ENCODE assay signal across 8 cellular contexts in the genomic region with DNA sequence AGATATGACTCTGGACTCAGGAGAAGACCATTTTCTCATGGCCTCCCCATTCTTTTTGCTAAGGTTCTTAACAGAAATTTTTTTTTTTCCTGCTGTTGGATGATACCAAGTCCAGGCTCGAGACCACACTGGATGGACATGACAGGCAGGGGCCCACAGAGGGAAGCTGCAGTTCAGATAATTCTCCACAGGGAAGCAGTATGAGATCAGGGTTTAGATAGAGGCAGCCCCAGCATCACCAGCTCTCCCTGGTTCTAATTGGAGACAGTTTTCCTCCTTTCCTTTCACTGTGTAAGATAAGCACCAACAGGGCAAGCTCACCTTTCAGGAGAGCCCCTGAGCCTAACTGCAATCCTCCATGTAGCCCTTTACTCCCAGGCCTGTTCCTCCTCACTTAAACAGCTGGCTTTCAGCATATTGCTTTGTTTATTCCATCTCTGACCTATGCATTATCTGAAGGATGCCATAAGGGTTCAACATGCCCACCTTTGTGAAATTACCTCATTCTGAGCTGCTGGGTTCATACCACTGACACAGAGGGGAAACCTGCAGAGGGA.
DNase-seq lines count a peak whose midpoint lies in the region; ATAC-seq and TF ChIP-seq lines count a peak whose summit lies in the region.

No MANE protein-coding gene starts in this region.

- no peak for DNase-seq in activated CD8-positive, alpha-beta T cell treated with anti-CD3 and anti-CD28 coated beads for 36 hours
- DNase-seq in activated CD8-positive, alpha-beta T cell treated with anti-CD3 and anti-CD28 coated beads, Interleukin-2, amount 10 ng/mL, durations not matched to agents 7 days and 5 days = no peak
- DNase-seq in NCI-H187 treated with DMSO at 0.1 percent for 48 hours (lab: John Stamatoyannopoulos, UW) (peak; percentile 50), WTC11 (ENCODE audit: low spot score) (peak; percentile 49), right lobe of liver (no peak), T-helper 1 cell (no peak)
- no peak for DNase-seq in stimulated activated CD4-positive, alpha-beta T cell treated with anti-CD3 and anti-CD28 coated beads, Interleukin-4, amount 100 ng/mL, for 1 hour
- DNase-seq in activated CD4-positive, CD25-positive, alpha-beta regulatory T cell (lab: John Stamatoyannopoulos, UW) = no peak

- WGBS in right lobe of liver (ENCODE audit: insufficient coverage, low coverage, low lambda C conversion rate, missing lambda C conversion rate) = 0% methylated on average over 1 of the region's 1 CpG

- POLR2A ChIA-PET in activated CD8-positive, alpha-beta T cell treated with anti-CD3 and anti-CD28 coated beads for 36 hours (lab: Charles Lee) = interaction anchor here (1.3 kb wide), 1 partner anchor 8 kb away, joined by 4 read pairs; no protein-coding TSS in a partner anchor
- POLR2A ChIA-PET in activated CD8-positive, alpha-beta T cell treated with anti-CD3 and anti-CD28 coated beads, Interleukin-2, amount 10 ng/mL, durations not matched to agents 7 days and 5 days (lab: Charles Lee) = interaction anchor here (0.6 kb wide), 2 partner anchors 271 to 399 kb away, joined by 3 read pairs; no protein-coding TSS in a partner anchor
- POLR2A ChIA-PET in WTC11 (lab: Charles Lee) = interaction anchor here (0.7 kb wide), 1 partner anchor 284 kb away, joined by 5 read pairs; no protein-coding TSS in a partner anchor

- peak; percentile 45 for ATAC-seq in activated CD8-positive, alpha-beta T cell treated with anti-CD3 and anti-CD28 coated beads for 36 hours
- ATAC-seq in activated CD8-positive, alpha-beta T cell treated with anti-CD3 and anti-CD28 coated beads, Interleukin-2, amount 10 ng/mL, durations not matched to agents 7 days and 5 days = no peak
- ATAC-seq in WTC11 = peak; percentile 94
- ATAC-seq in right lobe of liver = peak; percentile 31 to 75 (median 48)

- no peaks in the 10 kb centered on the region for H3K27me3 ChIP-seq in right lobe of liver

- H3K4me3 ChIP-seq in right lobe of liver = no peak overlapping the region

- TF ChIP-seq CTCF in activated CD8-positive, alpha-beta T cell treated with anti-CD3 and anti-CD28 coated beads for 36 hours (IDR thresholded peaks at IDR 0.05) = no peak
- peak; percentile 42 for TF ChIP-seq CTCF in WTC11 (IDR thresholded peaks at IDR 0.05)
- peak; percentile 29 to 42 (median 32) for TF ChIP-seq CTCF in right lobe of liver (IDR thresholded peaks at IDR 0.05)

- intact Hi-C loops in activated CD8-positive, alpha-beta T cell treated with anti-CD3 and anti-CD28 coated beads for 36 hours (cut with micrococcal nuclease) = no loop called here
- intact Hi-C loops in right lobe of liver (cut with DNase I) = no loop called here

- H3K27ac Mint-ChIP-seq in activated CD8-positive, alpha-beta T cell treated with anti-CD3 and anti-CD28 coated beads for 36 hours = no peak overlapping the region
- no peak overlapping the region for H3K27ac Mint-ChIP-seq in activated CD8-positive, alpha-beta T cell treated with anti-CD3 and anti-CD28 coated beads, Interleukin-2, amount 10 ng/mL, durations not matched to agents 7 days and 5 days
- H3K27ac Mint-ChIP-seq in WTC11 = no peak overlapping the region

- no peaks in the 10 kb centered on the region for H3K9me3 Mint-ChIP-seq in activated CD8-positive, alpha-beta T cell treated with anti-CD3 and anti-CD28 coated beads for 36 hours
- no peaks in the 10 kb centered on the region for H3K9me3 Mint-ChIP-seq in activated CD8-positive, alpha-beta T cell treated with anti-CD3 and anti-CD28 coated beads, Interleukin-2, amount 10 ng/mL, durations not matched to agents 7 days and 5 days (ENCODE audit: insufficient read depth)
- no peaks in the 10 kb centered on the region for H3K9me3 Mint-ChIP-seq in WTC11

- no peaks in the 10 kb centered on the region for H3K9me3 ChIP-seq in right lobe of liver

- H3K4me1 ChIP-seq in right lobe of liver = no peaks in the 10 kb centered on the region

- no peak overlapping the region for H3K27ac ChIP-seq in right lobe of liver

- H3K36me3 Mint-ChIP-seq in activated CD8-positive, alpha-beta T cell treated with anti-CD3 and anti-CD28 coated beads for 36 hours (ENCODE audit: low read depth) = peaks cover 11% of the 10 kb centered on the region
- H3K36me3 Mint-ChIP-seq in activated CD8-positive, alpha-beta T cell treated with anti-CD3 and anti-CD28 coated beads, Interleukin-2, amount 10 ng/mL, durations not matched to agents 7 days and 5 days (ENCODE audit: low read depth) = peaks cover 13% of the 10 kb centered on the region
- no peaks in the 10 kb centered on the region for H3K36me3 Mint-ChIP-seq in WTC11

- H3K4me3 Mint-ChIP-seq in activated CD8-positive, alpha-beta T cell treated with anti-CD3 and anti-CD28 coated beads for 36 hours = no peak overlapping the region
- H3K4me3 Mint-ChIP-seq in activated CD8-positive, alpha-beta T cell treated with anti-CD3 and anti-CD28 coated beads, Interleukin-2, amount 10 ng/mL, durations not matched to agents 7 days and 5 days = no peak overlapping the region
- no peak overlapping the region for H3K4me3 Mint-ChIP-seq in WTC11

- H3K36me3 ChIP-seq in right lobe of liver = no peaks in the 10 kb centered on the region

- CTCF ChIA-PET in activated CD8-positive, alpha-beta T cell treated with anti-CD3 and anti-CD28 coated beads for 36 hours (lab: Charles Lee) = interaction anchor here (1.1 to 4.1 kb wide), 4 partner anchors 12 to 136 kb away, joined by 3 to 23 read pairs (median 5); no protein-coding TSS in a partner anchor
- CTCF ChIA-PET in activated CD8-positive, alpha-beta T cell treated with anti-CD3 and anti-CD28 coated beads, Interleukin-2, amount 10 ng/mL, durations not matched to agents 7 days and 5 days (lab: Charles Lee) = interaction anchor here (0.7 to 1.6 kb wide), 9 partner anchors 8 to 378 kb away, joined by 3 to 7 read pairs (median 3); a partner anchor contains a TSS
- CTCF ChIA-PET in WTC11 (lab: Charles Lee) = interaction anchor here (0.5 to 5.2 kb wide), 60 partner anchors 8 to 421 kb away, joined by 3 to 78 read pairs (median 4); a partner anchor contains a TSS

- no peaks in the 10 kb centered on the region for H3K27me3 Mint-ChIP-seq in activated CD8-positive, alpha-beta T cell treated with anti-CD3 and anti-CD28 coated beads for 36 hours
- H3K27me3 Mint-ChIP-seq in activated CD8-positive, alpha-beta T cell treated with anti-CD3 and anti-CD28 coated beads, Interleukin-2, amount 10 ng/mL, durations not matched to agents 7 days and 5 days (ENCODE audit: low read depth) = no peaks in the 10 kb centered on the region
- H3K27me3 Mint-ChIP-seq in WTC11 (ENCODE audit: low read depth) = peaks cover 37% of the 10 kb centered on the region

- no peak for TF ChIP-seq POLR2A in right lobe of liver (IDR thresholded peaks at IDR 0.05)

- peaks cover 14% of the 10 kb centered on the region for H3K4me1 Mint-ChIP-seq in activated CD8-positive, alpha-beta T cell treated with anti-CD3 and anti-CD28 coated beads for 36 hours (ENCODE audit: low read depth)
- H3K4me1 Mint-ChIP-seq in activated CD8-positive, alpha-beta T cell treated with anti-CD3 and anti-CD28 coated beads, Interleukin-2, amount 10 ng/mL, durations not matched to agents 7 days and 5 days (ENCODE audit: low read depth) = peaks cover 6% of the 10 kb centered on the region
- H3K4me1 Mint-ChIP-seq in WTC11 = peaks cover 11% of the 10 kb centered on the region

TF ChIP-seq in WTC11, 78 proteins besides CTCF, POLR2A, EP300 and RAD21 (continues in another document):
- TF ChIP-seq ZNF232 (CRISPR knock-in tag; IDR thresholded peaks at IDR 0.05) = no peak
- TF ChIP-seq, protein P1, sequence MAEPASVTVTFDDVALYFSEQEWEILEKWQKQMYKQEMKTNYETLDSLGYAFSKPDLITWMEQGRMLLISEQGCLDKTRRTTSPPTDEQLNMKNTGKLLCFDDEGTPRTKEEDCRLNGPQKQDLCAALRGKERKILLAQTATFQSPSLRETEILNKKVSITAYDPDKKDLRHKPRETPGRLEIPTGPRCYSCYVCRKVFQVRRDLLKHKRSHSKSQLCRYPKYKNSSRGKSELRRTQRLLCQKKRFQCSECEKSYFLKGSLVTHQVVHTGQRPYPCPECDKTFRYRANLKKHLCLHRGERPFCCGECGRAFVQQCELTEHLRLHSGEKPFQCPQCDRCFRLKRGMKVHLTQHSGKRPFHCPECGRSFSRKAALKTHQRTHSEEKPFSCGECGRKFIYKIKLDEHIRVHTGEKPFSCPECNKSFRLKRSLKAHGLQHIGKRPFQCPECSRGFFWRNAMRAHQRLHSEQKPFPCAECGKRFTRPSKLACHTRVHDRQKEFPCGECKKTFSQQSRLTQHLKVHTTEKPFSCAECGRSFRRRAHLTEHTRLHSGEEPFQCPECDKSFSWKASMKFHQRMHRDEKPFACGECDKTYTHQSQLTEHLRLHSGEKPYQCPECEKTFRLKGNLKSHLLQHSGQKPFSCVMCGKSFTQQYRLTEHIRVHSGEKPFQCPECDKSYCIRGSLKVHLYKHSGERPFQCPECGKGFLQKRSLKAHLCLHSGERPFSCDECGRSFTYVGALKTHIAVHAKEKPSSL (CRISPR knock-in tag; conservative IDR thresholded peaks at IDR 0.05) = no peak
- TF ChIP-seq CREB1 (CRISPR knock-in tag; IDR thresholded peaks at IDR 0.05) = no peak
- no peak for TF ChIP-seq NR1H2 (CRISPR knock-in tag; IDR thresholded peaks at IDR 0.05)
- no peak for TF ChIP-seq ESRRA (CRISPR knock-in tag; IDR thresholded peaks at IDR 0.05; ENCODE audit: borderline replicate concordance)
- TF ChIP-seq, protein P2, sequence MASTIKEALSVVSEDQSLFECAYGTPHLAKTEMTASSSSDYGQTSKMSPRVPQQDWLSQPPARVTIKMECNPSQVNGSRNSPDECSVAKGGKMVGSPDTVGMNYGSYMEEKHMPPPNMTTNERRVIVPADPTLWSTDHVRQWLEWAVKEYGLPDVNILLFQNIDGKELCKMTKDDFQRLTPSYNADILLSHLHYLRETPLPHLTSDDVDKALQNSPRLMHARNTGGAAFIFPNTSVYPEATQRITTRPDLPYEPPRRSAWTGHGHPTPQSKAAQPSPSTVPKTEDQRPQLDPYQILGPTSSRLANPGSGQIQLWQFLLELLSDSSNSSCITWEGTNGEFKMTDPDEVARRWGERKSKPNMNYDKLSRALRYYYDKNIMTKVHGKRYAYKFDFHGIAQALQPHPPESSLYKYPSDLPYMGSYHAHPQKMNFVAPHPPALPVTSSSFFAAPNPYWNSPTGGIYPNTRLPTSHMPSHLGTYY (CRISPR knock-in tag; IDR thresholded peaks at IDR 0.05) = no peak

Comparison
In these comparisons a context has a peak if more than half of its experiments do, and no peak if none do; other contexts are left out.
1. DNase-seq: peak in NCI-H187 treated with DMSO at 0.1 percent for 48 hours (single experiment) and WTC11 (single experiment); none in activated CD8-positive, alpha-beta T cell treated with anti-CD3 and anti-CD28 coated beads for 36 hours (single experiment), activated CD8-positive, alpha-beta T cell treated with anti-CD3 and anti-CD28 coated beads, Interleukin-2, amount 10 ng/mL, durations not matched to agents 7 days and 5 days (single experiment), right lobe of liver (0 of 3), stimulated activated CD4-positive, alpha-beta T cell treated with anti-CD3 and anti-CD28 coated beads, Interleukin-4, amount 100 ng/mL, for 1 hour (single experiment), T-helper 1 cell (0 of 5) and activated CD4-positive, CD25-positive, alpha-beta regulatory T cell (0 of 4).